In the genomic region with DNA sequence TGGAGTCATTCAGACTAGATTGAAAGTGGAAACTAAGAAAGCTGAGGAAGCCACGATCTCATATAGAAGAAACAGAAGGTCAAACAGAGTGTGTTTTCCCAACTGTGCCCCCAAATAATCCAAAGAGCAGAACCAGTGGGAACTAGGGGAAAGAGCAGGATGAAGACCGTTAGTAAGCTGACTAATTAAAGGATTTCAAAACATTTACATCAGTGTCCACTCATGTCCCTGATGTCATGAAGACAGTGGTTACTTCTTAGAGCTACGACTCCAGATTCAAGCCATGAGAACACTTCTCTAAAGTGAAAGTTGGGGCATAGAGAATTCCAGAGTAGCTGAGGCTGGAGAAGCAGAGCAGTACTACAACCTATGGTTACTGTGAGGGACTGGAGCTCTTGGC, we compare ENCODE assay signal across 18 cellular contexts.
"Had no signal": no experiment of that assay in that cellular context is flagged by ENCODE, and none has a peak within 500 bp of the region (broad histone marks: within the 10 kb centered on the region; RNA-seq: fewer than 3 reads in every experiment).

No MANE protein-coding gene starts in this region.

- ATAC-seq: activated CD8-positive, alpha-beta memory T cell treated with anti-CD3 and anti-CD28 coated beads, Interleukin-2, amount 10 ng/mL, durations not matched to agents 7 days and 5 days; activated CD8-positive, alpha-beta T cell treated with anti-CD3 and anti-CD28 coated beads for 36 hours; activated naive CD8-positive, alpha-beta T cell treated with anti-CD3 and anti-CD28 coated beads, Interleukin-2, amount 50 U/mL, for 24 hours; body of pancreas; left lobe of liver; naive thymus-derived CD8-positive, alpha-beta T cell; T-helper 17 cell had no signal

- H3K36me3 ChIP-seq: transverse colon had no signal

- H3K27me3 ChIP-seq: body of pancreas, transverse colon had no signal

- H3K4me3 ChIP-seq: body of pancreas, transverse colon had no signal

- DNase-seq: activated CD4-positive, alpha-beta T cell treated with anti-CD3 and anti-CD28 coated beads, Interleukin-2, amount 10 ng/mL, durations not matched to agents 7 days and 5 days; activated CD4-positive, CD25-positive, alpha-beta regulatory T cell treated with anti-CD3 and anti-CD28 coated beads, Interleukin-2, amount 50 U/mL, for 72 hours; activated CD8-positive, alpha-beta memory T cell treated with anti-CD3 and anti-CD28 coated beads, Interleukin-2, amount 10 ng/mL, durations not matched to agents 7 days and 5 days; activated CD8-positive, alpha-beta T cell treated with anti-CD3 and anti-CD28 coated beads for 36 hours; activated effector memory CD4-positive, alpha-beta T cell treated with anti-CD3 and anti-CD28 coated beads, Interleukin-2, amount 50 U/mL, for 16 hours; activated naive CD4-positive, alpha-beta T cell treated with anti-CD3 and anti-CD28 coated beads, Interleukin-2, amount 50 U/mL, for 16 hours; activated naive CD8-positive, alpha-beta T cell treated with anti-CD3 and anti-CD28 coated beads, Interleukin-2, amount 50 U/mL, for 24 hours; activated T-cell treated with anti-CD3 and anti-CD28 coated beads for 4 hours; body of pancreas; effector memory CD4-positive, alpha-beta T cell; naive thymus-derived CD8-positive, alpha-beta T cell; stimulated activated CD4-positive, alpha-beta T cell treated with anti-CD3 and anti-CD28 coated beads, Interleukin-12 subunit alpha, Interleukin-12 subunit beta, amount 100 ng/mL, for 4 hours; stimulated activated CD4-positive, alpha-beta T cell treated with anti-CD3 and anti-CD28 coated beads, Interleukin-4, amount 100 ng/mL, for 4 hours; SW 1271; T-helper 17 cell; transverse colon had no signal

- H3K9me3 ChIP-seq: body of pancreas, transverse colon had no signal

- H3K27ac ChIP-seq: body of pancreas, VCaP had no signal
